Comparison of ENCODE assay signal across 1 cellular context in the genomic region with DNA sequence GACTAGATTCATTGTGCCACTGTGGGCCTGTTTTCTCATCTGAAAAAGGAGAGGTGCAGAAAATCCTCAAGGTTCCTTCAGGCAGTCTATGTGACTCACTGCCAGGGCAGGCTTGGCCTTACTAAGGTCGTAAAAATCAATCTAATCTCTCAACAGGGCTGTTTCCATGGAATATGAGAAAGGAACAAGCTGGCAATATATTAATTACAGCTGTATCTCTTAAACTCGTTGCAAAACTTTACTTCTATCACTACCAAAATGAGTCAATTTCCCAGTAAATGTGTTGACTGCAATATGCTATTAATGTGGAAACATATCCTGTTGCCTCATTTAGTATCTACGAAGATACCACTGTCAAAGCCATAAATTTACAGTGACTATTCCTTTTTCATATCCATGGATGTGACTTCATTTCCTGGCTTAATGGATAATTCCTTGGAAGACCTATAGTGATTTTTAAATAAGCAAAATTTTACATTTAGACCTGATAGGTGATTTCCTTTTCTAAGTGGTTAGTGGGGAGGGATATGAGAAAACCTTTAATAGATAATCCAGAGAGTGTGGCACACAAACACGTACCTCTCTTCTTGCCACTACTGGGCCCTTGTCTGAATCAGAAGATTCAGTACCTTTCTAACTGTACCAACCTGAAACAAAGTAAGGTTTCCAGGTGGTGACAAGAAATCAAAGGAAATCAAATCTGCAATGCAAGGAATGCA.
TF ChIP-seq lines count a peak whose summit lies in the region.

No MANE protein-coding gene starts in this region.

TF ChIP-seq in GM23338, 12 proteins besides CTCF, POLR2A, EP300 and RAD21 (continued from another document):
- no peak for TF ChIP-seq ZNF462 (CRISPR knock-in tag; IDR thresholded peaks at IDR 0.05)
- no peak for TF ChIP-seq EZH2 (IDR thresholded peaks at IDR 0.05; ENCODE audit: low read depth, unreplicated experiment)
- no peak for TF ChIP-seq CREB1 (CRISPR knock-in tag; IDR thresholded peaks at IDR 0.05; ENCODE audit: low read depth)
- TF ChIP-seq JUNB (IDR thresholded peaks at IDR 0.05; ENCODE audit: unreplicated experiment): no peak
- TF ChIP-seq, protein P1, sequence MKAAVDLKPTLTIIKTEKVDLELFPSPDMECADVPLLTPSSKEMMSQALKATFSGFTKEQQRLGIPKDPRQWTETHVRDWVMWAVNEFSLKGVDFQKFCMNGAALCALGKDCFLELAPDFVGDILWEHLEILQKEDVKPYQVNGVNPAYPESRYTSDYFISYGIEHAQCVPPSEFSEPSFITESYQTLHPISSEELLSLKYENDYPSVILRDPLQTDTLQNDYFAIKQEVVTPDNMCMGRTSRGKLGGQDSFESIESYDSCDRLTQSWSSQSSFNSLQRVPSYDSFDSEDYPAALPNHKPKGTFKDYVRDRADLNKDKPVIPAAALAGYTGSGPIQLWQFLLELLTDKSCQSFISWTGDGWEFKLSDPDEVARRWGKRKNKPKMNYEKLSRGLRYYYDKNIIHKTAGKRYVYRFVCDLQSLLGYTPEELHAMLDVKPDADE (IDR thresholded peaks at IDR 0.05): no peak
- no peak for TF ChIP-seq EZH2phosphoT487 (IDR thresholded peaks at IDR 0.05; ENCODE audit: unreplicated experiment)
- TF ChIP-seq REST (IDR thresholded peaks at IDR 0.05; ENCODE audit: unreplicated experiment): no peak
- no peak for TF ChIP-seq POLR2AphosphoS5 (IDR thresholded peaks at IDR 0.05; ENCODE audit: low read depth)
